7 cellular contexts compared by ENCODE assay signal in genomic region chr19:1067341-1068103, GRCh38. TPM values are rescaled to one million over a fixed set of nuclear protein-coding genes. Genes with fewer than 3 reads are reported as not detected.
DNase-seq lines count a peak whose midpoint lies in the region; ATAC-seq and TF ChIP-seq lines count a peak whose summit lies in the region.

No MANE protein-coding gene starts in this region.

- H3K79me2 ChIP-seq in MM.1S (ENCODE audit: low read length) = peaks cover 57% of the 10 kb centered on the region

- no peak for TF ChIP-seq CTCF in MM.1S (IDR thresholded peaks at IDR 0.05; ENCODE audit: low read length)
- no peak for TF ChIP-seq CTCF in astrocyte of the spinal cord (IDR thresholded peaks at IDR 0.05; ENCODE audit: low read depth, low read length)

- ATAC-seq in GM19372 (IDR thresholded peaks at IDR 0.05; ENCODE audit: low read depth, unreplicated experiment) = peak; percentile 15
- ATAC-seq in naive B cell (ENCODE audit: low read depth in 2 of 2) = peak; percentile 62 to 68
- no peak for ATAC-seq in HG02840 (IDR thresholded peaks at IDR 0.05; ENCODE audit: low FRiP score, unreplicated experiment)
- no peak for ATAC-seq in left lobe of liver

- peaks cover 22% of the 10 kb centered on the region for H3K4me1 ChIP-seq in MM.1S (ENCODE audit: low read length)

- peak overlapping the region; percentile 92 to 99 (median 96) for H3K27ac Mint-ChIP-seq in naive B cell

- no peaks in the 10 kb centered on the region for H3K27me3 ChIP-seq in MM.1S (replicated peaks; ENCODE audit: insufficient read depth, low read length)

- peak overlapping the region; percentile 83 for H3K9ac ChIP-seq in MM.1S (ENCODE audit: low read length)

- peak overlapping the region; percentile 80 for H3K27ac ChIP-seq in MM.1S (ENCODE audit: low read length)

- peaks cover 42 to 51% (median 50%) of the 10 kb centered on the region in 3 donors for H3K4me1 Mint-ChIP-seq in naive B cell

- peaks cover 68% of the 10 kb centered on the region for H3F3A ChIP-seq in MM.1S (ENCODE audit: insufficient read depth, low read length)

- H3K4me2 ChIP-seq in MM.1S (ENCODE audit: low read depth, low read length) = peak overlapping the region; percentile 99

- peaks cover 0 to 2% (median 0%) of the 10 kb centered on the region in 7 donors for H3K9me3 Mint-ChIP-seq in naive B cell

- 0 out of 2 replicates have a peak, but pooled peaks cover 6% of the 10 kb centered on the region for H3K36me3 ChIP-seq in MM.1S (replicated peaks; ENCODE audit: insufficient read depth, low read length)

- DNase-seq in MM.1S = no peak
- no peak for DNase-seq in astrocyte of the spinal cord (ENCODE audit: low read depth, low spot score)
- peak; percentile 76 for DNase-seq in naive B cell
- DNase-seq in midbrain (lab: John Stamatoyannopoulos, UW) = no peak
- DNase-seq in left lobe of liver (ENCODE audit: low spot score) = no peak

- in situ Hi-C loops in astrocyte of the spinal cord (cut with HindIII; ENCODE audit: low sequenced_read_pairs) = no loop called here

- peak overlapping the region; percentile 81 to 99 (median 96) for H3K4me3 Mint-ChIP-seq in naive B cell

- no peaks in the 10 kb centered on the region for H3K9me2 ChIP-seq in MM.1S (replicated peaks; ENCODE audit: insufficient read depth, low read length)

- peak overlapping the region; percentile 17; the same call in 1 of the 2 replicates for H2AFZ ChIP-seq in MM.1S (ENCODE audit: low read length)

- peaks cover 6 to 19% of the 10 kb centered on the region in 2 donors for H3K36me3 Mint-ChIP-seq in naive B cell

- H3K9me3 ChIP-seq in MM.1S (replicated peaks; ENCODE audit: insufficient read depth, low read length) = no peaks in the 10 kb centered on the region

- H3K4me3 ChIP-seq in MM.1S (ENCODE audit: low read length) (peak overlapping the region; percentile 98), astrocyte of the spinal cord (ENCODE audit: low read depth, low read length) (peak overlapping the region; percentile 5)

- 0 out of 2 replicates have a peak, but pooled peaks cover 4% of the 10 kb centered on the region for H4K20me1 ChIP-seq in MM.1S (ENCODE audit: insufficient read depth, low read length)

- H3K27me3 Mint-ChIP-seq in naive B cell = no peaks in the 10 kb centered on the region

RNA-seq across cellular contexts. Expression of gene ARHGAP45, which starts 0.6 kb away (rescaled TPM):
- 100 to 1,000 TPM; 181 to 432 (median 210) TPM for polyA plus RNA-seq in naive B cell (ENCODE audit: low read depth in 6 of 6)
- total RNA-seq in left lobe of liver = 5.1 TPM

RNA-seq across cellular contexts. Expression of gene ABCA7, which starts 27.6 kb away (rescaled TPM):
- 10 to 100 TPM in 4 of 6 donors, 1 to 10 TPM in 2; 9.4 to 22.5 (median 11.1) TPM for polyA plus RNA-seq in naive B cell (ENCODE audit: low read depth in 6 of 6)
- 10.4 TPM for total RNA-seq in left lobe of liver

RNA-seq across cellular contexts. Expression of gene POLR2E, which starts 27.7 kb away (rescaled TPM):
- 100 to 1,000 TPM; 134 to 205 (median 174) TPM for polyA plus RNA-seq in naive B cell (ENCODE audit: low read depth in 6 of 6)
- total RNA-seq in left lobe of liver = 143 TPM

RNA-seq across cellular contexts. Expression of gene GPX4, which starts 36.3 kb away (rescaled TPM):
- polyA plus RNA-seq in naive B cell (ENCODE audit: low read depth in 6 of 6) = 100 to 1,000 TPM; 235 to 356 (median 314) TPM
- 247 TPM for total RNA-seq in left lobe of liver

RNA-seq across cellular contexts. Expression of gene CNN2, which starts 41.1 kb away (rescaled TPM):
- 100 to 1,000 TPM; 408 to 648 (median 492) TPM for polyA plus RNA-seq in naive B cell (ENCODE audit: low read depth in 6 of 6)
- total RNA-seq in left lobe of liver = 23.2 TPM

Comparison
In these comparisons a context has a peak if more than half of its experiments do, and no peak if none do; other contexts are left out.
1. ATAC-seq: peak in GM19372 (single experiment) and naive B cell (2 of 2); none in HG02840 (single experiment) and left lobe of liver (single experiment).